19 cellular contexts compared by ENCODE assay signal in the genomic region with DNA sequence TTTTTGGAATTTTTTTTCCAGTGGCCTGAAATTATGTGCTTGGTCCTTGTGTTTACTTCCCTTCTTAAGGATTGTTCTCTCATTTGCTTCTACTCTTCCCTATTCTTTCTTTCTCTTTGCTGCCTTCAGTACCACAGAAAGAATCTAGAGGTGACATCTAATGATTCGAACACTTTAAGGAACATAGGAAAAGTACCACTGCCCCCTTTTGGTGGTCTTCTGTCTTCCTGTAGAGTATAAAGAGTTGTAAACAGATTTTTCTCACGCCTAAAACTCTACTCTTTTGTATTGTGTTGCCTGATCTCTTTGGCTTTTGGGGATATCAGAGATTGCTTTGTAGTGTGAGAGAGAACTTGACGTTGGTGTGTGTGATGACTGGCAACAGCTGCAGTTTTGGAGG. TPM values are rescaled to one million over a fixed set of nuclear protein-coding genes. Genes with fewer than 3 reads are reported as not detected.
DNase-seq lines count a peak whose midpoint lies in the region; ATAC-seq, FAIRE-seq and TF ChIP-seq lines count a peak whose summit lies in the region.
"Had no signal": no experiment of that assay in that cellular context is flagged by ENCODE, and none has a peak within 500 bp of the region (broad histone marks: within the 10 kb centered on the region; RNA-seq: fewer than 3 reads in every experiment).

No MANE protein-coding gene starts in this region.

- no peaks in the 10 kb centered on the region for H3K36me3 ChIP-seq in PC-3 (ENCODE audit: low read depth, low read length)
- H3K36me3 ChIP-seq: SJCRH30, upper lobe of right lung had no signal

- H3K23ac ChIP-seq in H9 (ENCODE audit: insufficient read length, low read depth, low read length), result no peak overlapping the region

- TF ChIP-seq POLR2A in GM12891 (IDR thresholded peaks at IDR 0.05; ENCODE audit: low read depth, low read length), result no peak

- H3K79me1 ChIP-seq in H9 (ENCODE audit: insufficient read depth, low read depth, low read length, poor library complexity, severe bottlenecking), result no peaks in the 10 kb centered on the region

- no peak overlapping the region for H2BK120ac ChIP-seq in H9 (ENCODE audit: low read depth, low read length, poor library complexity, severe bottlenecking)

- H4K20me1 ChIP-seq in H9 (ENCODE audit: control insufficient read depth, insufficient read depth, insufficient read length) (no peaks in the 10 kb centered on the region), PC-3 (ENCODE audit: low read length) (no peaks in the 10 kb centered on the region)

- peak overlapping the region in 1 of 3 experiments; percentile 6; a peak in 1 of 7 replicates for H3K27ac Mint-ChIP-seq in H9
- H3K27ac Mint-ChIP-seq: stimulated activated naive B cell treated with anti-CD40 and anti-IgM and Interleukin-4, amounts not matched to agents 10 μg/mL and 1 μg/mL and 100 μg/mL, for 72 hours had no signal

- peaks cover 11 to 13% of the 10 kb centered on the region in 2 experiments for H3K9me3 Mint-ChIP-seq in H9

- no peak overlapping the region for H3K4me3 Mint-ChIP-seq in H9
- H3K4me3 Mint-ChIP-seq: central memory CD8-positive, alpha-beta T cell; stimulated activated naive B cell treated with anti-CD40 and anti-IgM and Interleukin-4, amounts not matched to agents 10 μg/mL and 1 μg/mL and 100 μg/mL, for 72 hours had no signal

- no peak overlapping the region for H3K56ac ChIP-seq in H9 (ENCODE audit: insufficient read length, low read depth, low read length)

- H3K14ac ChIP-seq in H9 (ENCODE audit: insufficient read depth, low read length), result no peak overlapping the region

- H2AFZ ChIP-seq in H9 (ENCODE audit: low read length) (peak overlapping the region; percentile 93), PC-3 (ENCODE audit: low read length) (no peak overlapping the region)

- H3K27me3 ChIP-seq in H9 (ENCODE audit: insufficient read depth, low read length) (no peaks in the 10 kb centered on the region), PC-3 (ENCODE audit: low read length) (peaks cover 51% of the 10 kb centered on the region)
- H3K27me3 ChIP-seq: SJCRH30, upper lobe of right lung had no signal

- H3K79me2 ChIP-seq in H9 (ENCODE audit: insufficient read depth, low read length) (no peaks in the 10 kb centered on the region), PC-3 (ENCODE audit: low read length) (no peaks in the 10 kb centered on the region)

- no peaks in the 10 kb centered on the region for H3K23me2 ChIP-seq in H9 (ENCODE audit: insufficient read length, low read depth, low read length, poor library complexity, severe bottlenecking)

- POLR2A ChIA-PET in PC-3 (lab: Charles Lee; ENCODE audit: unreplicated experiment), result no interaction called here

- no peak overlapping the region for H2BK15ac ChIP-seq in H9 (ENCODE audit: low read depth, low read length)

- peaks cover 30 to 35% of the 10 kb centered on the region in 2 experiments for H3K4me1 Mint-ChIP-seq in H9
- H3K4me1 Mint-ChIP-seq: central memory CD8-positive, alpha-beta T cell; stimulated activated naive B cell treated with anti-CD40 and anti-IgM and Interleukin-4, amounts not matched to agents 10 μg/mL and 1 μg/mL and 100 μg/mL, for 72 hours had no signal

- no TSS peak for BruUV-seq in PC-3 (replicated peaks; lab: Mats Ljungman, UMichigan)

- no peaks in the 10 kb centered on the region for H3F3A ChIP-seq in PC-3 (ENCODE audit: low read length, unreplicated experiment)

- H2AK5ac ChIP-seq in H9 (ENCODE audit: insufficient read length, low read length), result no peak overlapping the region

- peak; percentile 56 for DNase-seq in ACHN
- DNase-seq in H9, result no peak
- no peak for DNase-seq in PC-3
- no peak for DNase-seq in fibroblast of villous mesenchyme (ENCODE audit: low read depth)
- DNase-seq in midbrain (lab: John Stamatoyannopoulos, UW), result no peak
- no peak for DNase-seq in GM12891 (ENCODE audit: insufficient read length, low spot score)
- DNase-seq in substantia nigra (lab: John Stamatoyannopoulos, UW), result no peak
- DNase-seq: EL; Kasumi-1; NCI-H2029 treated with DMSO at 0.1 percent for 48 hours; NK-92 treated with Interleukin-12 subunit alpha and Interleukin-12 subunit beta, amount 100 ng/mL, for 24 hours; stimulated activated naive B cell treated with anti-CD40 and anti-IgM and Interleukin-4, amounts not matched to agents 10 μg/mL and 1 μg/mL and 100 μg/mL, for 72 hours; upper lobe of right lung had no signal

- intact Hi-C loops in PC-3 (cut with micrococcal nuclease), result no loop called here

- H3K4me3 ChIP-seq in PC-3 (ENCODE audit: low read length) (no peak overlapping the region), fibroblast of villous mesenchyme (ENCODE audit: low read depth, low read length) (no peak overlapping the region)
- H3K4me3 ChIP-seq: SJCRH30, upper lobe of right lung had no signal

- no peak for FAIRE-seq in GM12891 (lab: Jason Lieb, UNC)
- FAIRE-seq: endothelial cell of umbilical vein had no signal

- TF ChIP-seq CTCF in H9 (conservative IDR thresholded peaks at IDR 0.05) (peak; percentile 69), PC-3 (conservative IDR thresholded peaks at IDR 0.05; ENCODE audit: low read depth, low read length) (peak; percentile 25; the same call in 1 of the 2 replicates), fibroblast of villous mesenchyme (IDR thresholded peaks at IDR 0.05; ENCODE audit: insufficient read depth, low read depth, low read length) (peak; percentile 7)

- H3K9me2 ChIP-seq in PC-3 (replicated peaks; ENCODE audit: low read length), result no peaks in the 10 kb centered on the region

- H4K5ac ChIP-seq in H9 (ENCODE audit: insufficient read length, low read depth, low read length), result no peak overlapping the region

- H2BK5ac ChIP-seq in H9 (ENCODE audit: insufficient read length, low read length), result no peak overlapping the region

- WGBS in H9 (ENCODE audit: extremely low coverage, insufficient read length, low lambda C conversion rate), result no CpG with 5 or more reads among the region's 3 CpGs

- no peaks in the 10 kb centered on the region for H3K4me1 ChIP-seq in H9 (ENCODE audit: insufficient read depth, low read length)
- no peaks in the 10 kb centered on the region for H3K4me1 ChIP-seq in PC-3 (ENCODE audit: insufficient read depth, low read length)
- H3K4me1 ChIP-seq: SJCRH30, upper lobe of right lung had no signal

- H3K18ac ChIP-seq in H9 (ENCODE audit: insufficient read length, low read depth, low read length), result no peak overlapping the region

- H2BK20ac ChIP-seq in H9 (ENCODE audit: low read depth, low read length, poor library complexity, severe bottlenecking), result no peak overlapping the region

- no peaks in the 10 kb centered on the region for H3K9me3 ChIP-seq in H9 (ENCODE audit: control insufficient read depth, low read depth, low read length)
- H3K9me3 ChIP-seq in PC-3 (ENCODE audit: low read length), result peaks cover 22% of the 10 kb centered on the region

- H4K8ac ChIP-seq in H9 (replicated peaks; ENCODE audit: insufficient read length, low read depth, low read length), result no peak overlapping the region

- H3K9ac ChIP-seq in H9 (ENCODE audit: extremely low read depth, insufficient read length, low read length) (no peak overlapping the region), PC-3 (ENCODE audit: low read length) (no peak overlapping the region)

- no peak overlapping the region for H3K4me2 ChIP-seq in H9 (ENCODE audit: insufficient read depth, insufficient read length, low read length)
- no peak overlapping the region for H3K4me2 ChIP-seq in PC-3 (ENCODE audit: low read length)

- no peak overlapping the region for H3T11ph ChIP-seq in H9 (ENCODE audit: low read length)

- H3K27me3 Mint-ChIP-seq in H9 (ENCODE audit: low read depth), result peaks cover 13% of the 10 kb centered on the region

- no peak overlapping the region for H2BK12ac ChIP-seq in H9 (ENCODE audit: insufficient read length, low read depth, low read length)

- ATAC-seq in PC-3 (no peak), GM18511 (IDR thresholded peaks at IDR 0.05; ENCODE audit: unreplicated experiment) (no peak)
- ATAC-seq: stimulated activated naive B cell treated with anti-CD40 and anti-IgM and Interleukin-4, amounts not matched to agents 10 μg/mL and 1 μg/mL and 100 μg/mL, for 72 hours; upper lobe of right lung had no signal

- H3K27ac ChIP-seq in H9 (ENCODE audit: insufficient read length, low read depth, low read length), result no peak overlapping the region
- no peak overlapping the region for H3K27ac ChIP-seq in PC-3 (ENCODE audit: low read length)
- no peak overlapping the region for H3K27ac ChIP-seq in substantia nigra (ENCODE audit: low read depth, low read length, poor library complexity, severe bottlenecking)
- H3K27ac ChIP-seq: SJCRH30, upper lobe of right lung had no signal

- in situ Hi-C loops in ACHN (cut with HindIII; ENCODE audit: low pct_ligation_motif_present, low pct_unique_long_range_greater_than_20kb, low sequenced_read_pairs), result no loop called here

- CTCF ChIA-PET in PC-3 (lab: Charles Lee), result no interaction called here

- no peak overlapping the region for H4K91ac ChIP-seq in H9 (ENCODE audit: insufficient read length, low read depth, low read length)

- no peak overlapping the region for H3K4ac ChIP-seq in H9 (ENCODE audit: low read depth, low read length)

- peaks cover 3 to 12% (median 4%) of the 10 kb centered on the region in 3 experiments; a peak in 6 of 7 replicates for H3K36me3 Mint-ChIP-seq in H9 (ENCODE audit: insufficient read depth in 1 of 3, low read depth in 3 of 3)

TF ChIP-seq in GM12891, 5 proteins besides CTCF, POLR2A, EP300 and RAD21:
- no peak for TF ChIP-seq POLR2AphosphoS5 (IDR thresholded peaks at IDR 0.05; ENCODE audit: low read depth, low read length)
- no peak for TF ChIP-seq TAF1 (IDR thresholded peaks at IDR 0.05; ENCODE audit: low read depth, low read length)
- TF ChIP-seq PAX5 (IDR thresholded peaks at IDR 0.05; ENCODE audit: insufficient read depth, low read length, severe bottlenecking), result no peak
- TF ChIP-seq POU2F2 (IDR thresholded peaks at IDR 0.05; ENCODE audit: low read depth, low read length), result no peak
- TF ChIP-seq SPI1 (IDR thresholded peaks at IDR 0.05; ENCODE audit: low read depth, low read length), result no peak
TF ChIP-seq in GM12891: peak in this region for 0.

RNA-seq across cellular contexts. Expression of a gene that starts 7.0 kb away (rescaled TPM):
- total RNA-seq in H9 (2021) (not detected in 2 replicates), PC-3 (2014; rRNA removed) (not detected in 2 replicates), fibroblast of villous mesenchyme (not detected in 2 replicates)
- polyA plus RNA-seq in GM12891 (2012; ENCODE audit: low read depth, missing spikeins), result not detected
- total RNA-seq: endothelial cell of umbilical vein, SJCRH30, skeletal muscle tissue had no signal
- polyA plus RNA-seq: BJ, endothelial cell of umbilical vein had no signal

RNA-seq across cellular contexts. Expression of a gene that starts 13.0 kb away (rescaled TPM):
- total RNA-seq in H9 (2021), result 0.20 and 0.46 TPM in 2 replicates
- not detected in 2 replicates for total RNA-seq in PC-3 (2014; rRNA removed)
- not detected in 2 replicates for total RNA-seq in fibroblast of villous mesenchyme
- polyA plus RNA-seq in GM12891 (2012; ENCODE audit: low read depth, missing spikeins), result not detected
- total RNA-seq: endothelial cell of umbilical vein, SJCRH30 had no signal

Comparison
In these comparisons a context has a peak if more than half of its experiments do, and no peak if none do; other contexts are left out.
1. CTCF ChIP-seq: peak in every context shown above with its lines; median percentile 69 in H9; 25 in PC-3; 7 in fibroblast of villous mesenchyme.